Comparison of ENCODE assay signal across 1 cellular context in the genomic region with DNA sequence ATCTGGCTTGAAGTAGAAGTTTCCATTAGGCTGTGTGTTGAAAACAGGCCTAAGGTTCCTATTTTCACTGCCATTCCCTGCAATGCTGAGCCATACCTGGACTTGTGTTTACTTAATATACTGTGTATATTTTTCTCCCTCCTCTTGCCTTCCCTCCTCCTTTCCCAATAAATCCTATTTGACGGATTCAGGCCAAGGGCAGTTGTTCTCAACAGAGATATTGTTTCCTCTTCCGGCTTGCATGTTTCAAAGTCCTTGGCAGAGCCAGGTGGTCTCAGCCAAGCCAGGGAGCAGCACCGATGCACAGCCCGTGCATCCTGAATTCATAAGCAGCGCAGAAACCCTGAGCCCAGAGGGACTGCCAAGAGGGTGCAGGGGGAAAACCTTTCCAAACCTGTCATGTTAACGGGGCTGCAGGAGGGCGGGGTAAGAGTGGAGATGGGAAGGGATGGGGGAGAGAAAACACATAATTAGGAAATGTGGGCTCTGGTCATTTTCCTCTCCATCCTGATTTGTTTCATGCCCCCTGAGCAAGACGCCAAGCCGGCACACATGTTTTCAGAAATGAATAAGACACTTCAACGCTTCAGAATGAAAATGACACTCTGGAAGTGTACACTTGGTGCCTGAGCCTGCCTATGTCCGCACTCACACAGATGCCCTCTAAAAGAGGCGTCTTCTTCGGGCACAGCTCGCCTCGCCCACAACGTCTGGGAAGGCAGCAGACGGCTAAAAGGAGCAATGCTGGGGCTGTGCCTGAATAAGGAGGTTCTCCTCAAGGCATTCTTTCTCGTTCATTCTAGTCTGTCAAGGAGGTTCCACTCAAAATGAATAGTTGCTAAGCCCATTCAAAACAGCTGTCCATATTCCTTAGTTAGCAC.
TF ChIP-seq lines count a peak whose summit lies in the region.

No MANE protein-coding gene starts in this region.

TF ChIP-seq in GM23338, 12 proteins besides CTCF, POLR2A, EP300 and RAD21:
- no peak for TF ChIP-seq JUNB (IDR thresholded peaks at IDR 0.05; ENCODE audit: unreplicated experiment)
- no peak for TF ChIP-seq CREB1 (CRISPR knock-in tag; IDR thresholded peaks at IDR 0.05; ENCODE audit: low read depth)
- TF ChIP-seq EZH2 (IDR thresholded peaks at IDR 0.05; ENCODE audit: low read depth, unreplicated experiment): no peak
- no peak for TF ChIP-seq NANOG (IDR thresholded peaks at IDR 0.05; ENCODE audit: borderline replicate concordance)
- TF ChIP-seq EZH2phosphoT487 (IDR thresholded peaks at IDR 0.05; ENCODE audit: unreplicated experiment): no peak
- no peak for TF ChIP-seq STAT1 (IDR thresholded peaks at IDR 0.05; ENCODE audit: unreplicated experiment)
- no peak for TF ChIP-seq ZNF331 (CRISPR knock-in tag; IDR thresholded peaks at IDR 0.05; ENCODE audit: low read depth)
- TF ChIP-seq, protein P1, sequence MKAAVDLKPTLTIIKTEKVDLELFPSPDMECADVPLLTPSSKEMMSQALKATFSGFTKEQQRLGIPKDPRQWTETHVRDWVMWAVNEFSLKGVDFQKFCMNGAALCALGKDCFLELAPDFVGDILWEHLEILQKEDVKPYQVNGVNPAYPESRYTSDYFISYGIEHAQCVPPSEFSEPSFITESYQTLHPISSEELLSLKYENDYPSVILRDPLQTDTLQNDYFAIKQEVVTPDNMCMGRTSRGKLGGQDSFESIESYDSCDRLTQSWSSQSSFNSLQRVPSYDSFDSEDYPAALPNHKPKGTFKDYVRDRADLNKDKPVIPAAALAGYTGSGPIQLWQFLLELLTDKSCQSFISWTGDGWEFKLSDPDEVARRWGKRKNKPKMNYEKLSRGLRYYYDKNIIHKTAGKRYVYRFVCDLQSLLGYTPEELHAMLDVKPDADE (IDR thresholded peaks at IDR 0.05): no peak
- TF ChIP-seq POLR2AphosphoS5 (IDR thresholded peaks at IDR 0.05; ENCODE audit: low read depth): no peak
- no peak for TF ChIP-seq ZNF114 (CRISPR knock-in tag; IDR thresholded peaks at IDR 0.05)
- TF ChIP-seq, protein P2, sequence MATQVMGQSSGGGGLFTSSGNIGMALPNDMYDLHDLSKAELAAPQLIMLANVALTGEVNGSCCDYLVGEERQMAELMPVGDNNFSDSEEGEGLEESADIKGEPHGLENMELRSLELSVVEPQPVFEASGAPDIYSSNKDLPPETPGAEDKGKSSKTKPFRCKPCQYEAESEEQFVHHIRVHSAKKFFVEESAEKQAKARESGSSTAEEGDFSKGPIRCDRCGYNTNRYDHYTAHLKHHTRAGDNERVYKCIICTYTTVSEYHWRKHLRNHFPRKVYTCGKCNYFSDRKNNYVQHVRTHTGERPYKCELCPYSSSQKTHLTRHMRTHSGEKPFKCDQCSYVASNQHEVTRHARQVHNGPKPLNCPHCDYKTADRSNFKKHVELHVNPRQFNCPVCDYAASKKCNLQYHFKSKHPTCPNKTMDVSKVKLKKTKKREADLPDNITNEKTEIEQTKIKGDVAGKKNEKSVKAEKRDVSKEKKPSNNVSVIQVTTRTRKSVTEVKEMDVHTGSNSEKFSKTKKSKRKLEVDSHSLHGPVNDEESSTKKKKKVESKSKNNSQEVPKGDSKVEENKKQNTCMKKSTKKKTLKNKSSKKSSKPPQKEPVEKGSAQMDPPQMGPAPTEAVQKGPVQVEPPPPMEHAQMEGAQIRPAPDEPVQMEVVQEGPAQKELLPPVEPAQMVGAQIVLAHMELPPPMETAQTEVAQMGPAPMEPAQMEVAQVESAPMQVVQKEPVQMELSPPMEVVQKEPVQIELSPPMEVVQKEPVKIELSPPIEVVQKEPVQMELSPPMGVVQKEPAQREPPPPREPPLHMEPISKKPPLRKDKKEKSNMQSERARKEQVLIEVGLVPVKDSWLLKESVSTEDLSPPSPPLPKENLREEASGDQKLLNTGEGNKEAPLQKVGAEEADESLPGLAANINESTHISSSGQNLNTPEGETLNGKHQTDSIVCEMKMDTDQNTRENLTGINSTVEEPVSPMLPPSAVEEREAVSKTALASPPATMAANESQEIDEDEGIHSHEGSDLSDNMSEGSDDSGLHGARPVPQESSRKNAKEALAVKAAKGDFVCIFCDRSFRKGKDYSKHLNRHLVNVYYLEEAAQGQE (IDR thresholded peaks at IDR 0.05; ENCODE audit: unreplicated experiment): no peak
- TF ChIP-seq, protein P3, sequence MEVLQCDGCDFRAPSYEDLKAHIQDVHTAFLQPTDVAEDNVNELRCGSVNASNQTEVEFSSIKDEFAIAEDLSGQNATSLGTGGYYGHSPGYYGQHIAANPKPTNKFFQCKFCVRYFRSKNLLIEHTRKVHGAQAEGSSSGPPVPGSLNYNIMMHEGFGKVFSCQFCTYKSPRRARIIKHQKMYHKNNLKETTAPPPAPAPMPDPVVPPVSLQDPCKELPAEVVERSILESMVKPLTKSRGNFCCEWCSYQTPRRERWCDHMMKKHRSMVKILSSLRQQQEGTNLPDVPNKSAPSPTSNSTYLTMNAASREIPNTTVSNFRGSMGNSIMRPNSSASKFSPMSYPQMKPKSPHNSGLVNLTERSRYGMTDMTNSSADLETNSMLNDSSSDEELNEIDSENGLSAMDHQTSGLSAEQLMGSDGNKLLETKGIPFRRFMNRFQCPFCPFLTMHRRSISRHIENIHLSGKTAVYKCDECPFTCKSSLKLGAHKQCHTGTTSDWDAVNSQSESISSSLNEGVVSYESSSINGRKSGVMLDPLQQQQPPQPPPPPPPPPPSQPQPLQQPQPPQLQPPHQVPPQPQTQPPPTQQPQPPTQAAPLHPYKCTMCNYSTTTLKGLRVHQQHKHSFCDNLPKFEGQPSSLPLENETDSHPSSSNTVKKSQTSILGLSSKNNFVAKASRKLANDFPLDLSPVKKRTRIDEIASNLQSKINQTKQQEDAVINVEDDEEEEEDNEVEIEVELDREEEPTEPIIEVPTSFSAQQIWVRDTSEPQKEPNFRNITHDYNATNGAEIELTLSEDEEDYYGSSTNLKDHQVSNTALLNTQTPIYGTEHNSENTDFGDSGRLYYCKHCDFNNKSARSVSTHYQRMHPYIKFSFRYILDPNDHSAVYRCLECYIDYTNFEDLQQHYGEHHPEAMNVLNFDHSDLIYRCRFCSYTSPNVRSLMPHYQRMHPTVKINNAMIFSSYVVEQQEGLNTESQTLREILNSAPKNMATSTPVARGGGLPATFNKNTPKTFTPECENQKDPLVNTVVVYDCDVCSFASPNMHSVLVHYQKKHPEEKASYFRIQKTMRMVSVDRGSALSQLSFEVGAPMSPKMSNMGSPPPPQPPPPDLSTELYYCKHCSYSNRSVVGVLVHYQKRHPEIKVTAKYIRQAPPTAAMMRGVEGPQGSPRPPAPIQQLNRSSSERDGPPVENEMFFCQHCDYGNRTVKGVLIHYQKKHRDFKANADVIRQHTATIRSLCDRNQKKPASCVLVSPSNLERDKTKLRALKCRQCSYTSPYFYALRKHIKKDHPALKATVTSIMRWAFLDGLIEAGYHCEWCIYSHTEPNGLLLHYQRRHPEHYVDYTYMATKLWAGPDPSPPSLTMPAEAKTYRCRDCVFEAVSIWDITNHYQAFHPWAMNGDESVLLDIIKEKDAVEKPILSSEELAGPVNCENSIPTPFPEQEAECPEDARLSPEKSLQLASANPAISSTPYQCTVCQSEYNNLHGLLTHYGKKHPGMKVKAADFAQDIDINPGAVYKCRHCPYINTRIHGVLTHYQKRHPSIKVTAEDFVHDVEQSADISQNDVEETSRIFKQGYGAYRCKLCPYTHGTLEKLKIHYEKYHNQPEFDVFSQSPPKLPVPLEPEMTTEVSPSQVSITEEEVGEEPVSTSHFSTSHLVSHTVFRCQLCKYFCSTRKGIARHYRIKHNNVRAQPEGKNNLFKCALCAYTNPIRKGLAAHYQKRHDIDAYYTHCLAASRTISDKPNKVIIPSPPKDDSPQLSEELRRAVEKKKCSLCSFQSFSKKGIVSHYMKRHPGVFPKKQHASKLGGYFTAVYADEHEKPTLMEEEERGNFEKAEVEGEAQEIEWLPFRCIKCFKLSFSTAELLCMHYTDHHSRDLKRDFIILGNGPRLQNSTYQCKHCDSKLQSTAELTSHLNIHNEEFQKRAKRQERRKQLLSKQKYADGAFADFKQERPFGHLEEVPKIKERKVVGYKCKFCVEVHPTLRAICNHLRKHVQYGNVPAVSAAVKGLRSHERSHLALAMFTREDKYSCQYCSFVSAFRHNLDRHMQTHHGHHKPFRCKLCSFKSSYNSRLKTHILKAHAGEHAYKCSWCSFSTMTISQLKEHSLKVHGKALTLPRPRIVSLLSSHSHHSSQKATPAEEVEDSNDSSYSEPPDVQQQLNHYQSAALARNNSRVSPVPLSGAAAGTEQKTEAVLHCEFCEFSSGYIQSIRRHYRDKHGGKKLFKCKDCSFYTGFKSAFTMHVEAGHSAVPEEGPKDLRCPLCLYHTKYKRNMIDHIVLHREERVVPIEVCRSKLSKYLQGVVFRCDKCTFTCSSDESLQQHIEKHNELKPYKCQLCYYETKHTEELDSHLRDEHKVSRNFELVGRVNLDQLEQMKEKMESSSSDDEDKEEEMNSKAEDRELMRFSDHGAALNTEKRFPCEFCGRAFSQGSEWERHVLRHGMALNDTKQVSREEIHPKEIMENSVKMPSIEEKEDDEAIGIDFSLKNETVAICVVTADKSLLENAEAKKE (CRISPR knock-in tag; IDR thresholded peaks at IDR 0.05): no peak
TF ChIP-seq in GM23338: peak in this region for 0.
